ENCODE assay signal across 8 cellular contexts in the genomic region with DNA sequence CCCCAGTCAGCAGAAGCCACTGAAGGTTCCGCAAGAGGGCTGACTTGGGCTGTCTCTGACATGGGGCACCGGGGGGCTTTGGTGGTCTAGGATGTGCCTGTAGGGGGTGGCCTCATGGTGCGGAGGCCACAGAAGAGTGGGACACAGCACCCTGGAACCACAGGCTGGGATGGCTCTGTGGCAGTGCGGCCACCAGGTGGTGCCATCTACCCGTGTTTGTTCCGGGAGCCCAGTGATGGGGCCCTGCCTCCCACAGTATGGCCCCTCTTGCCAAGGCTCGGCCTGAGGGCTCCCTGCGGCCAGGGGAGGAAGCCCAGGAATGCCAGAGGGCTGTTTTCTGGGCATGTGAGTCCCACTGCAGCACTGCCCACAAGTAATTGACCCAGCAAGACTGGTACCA. TPM values are rescaled to one million over a fixed set of nuclear protein-coding genes. Genes with fewer than 3 reads are reported as not detected.
DNase-seq lines count a peak whose midpoint lies in the region; ATAC-seq and TF ChIP-seq lines count a peak whose summit lies in the region.
"Not testable (repeated sequence)": the region's sequence is repeated elsewhere in the genome, so short reads cannot be mapped to it uniquely, and the experiment has no call there.

No MANE protein-coding gene starts in this region.

- not testable (repeated sequence) for H3K4me3 ChIP-seq in CD8-positive, alpha-beta T cell (ENCODE audit: low read depth, low read length)

- intact Hi-C loops in CD8-positive, alpha-beta T cell (cut with DNase I, micrococcal nuclease); activated CD8-positive, alpha-beta T cell treated with anti-CD3 and anti-CD28 coated beads for 36 hours (cut with micrococcal nuclease); Right ventricle myocardium superior (cut with DNase I); natural killer cell (cut with micrococcal nuclease): not testable (repeated sequence)

- H3K27ac Mint-ChIP-seq in CD8-positive, alpha-beta T cell; activated CD8-positive, alpha-beta T cell treated with anti-CD3 and anti-CD28 coated beads for 36 hours; natural killer cell: not testable (repeated sequence)

- H3K9me3 ChIP-seq in CD8-positive, alpha-beta T cell (ENCODE audit: low read length) = not testable (repeated sequence)

- H3K4me1 ChIP-seq in CD8-positive, alpha-beta T cell (ENCODE audit: insufficient read depth, low read length) = not testable (repeated sequence)

- H3K4me1 Mint-ChIP-seq in CD8-positive, alpha-beta T cell (ENCODE audit: low read depth); activated CD8-positive, alpha-beta T cell treated with anti-CD3 and anti-CD28 coated beads for 36 hours (ENCODE audit: low read depth); natural killer cell: not testable (repeated sequence)

- not testable (repeated sequence) for H3K36me3 Mint-ChIP-seq in CD8-positive, alpha-beta T cell; activated CD8-positive, alpha-beta T cell treated with anti-CD3 and anti-CD28 coated beads for 36 hours (ENCODE audit: low read depth); natural killer cell

- H3K4me3 Mint-ChIP-seq in CD8-positive, alpha-beta T cell; activated CD8-positive, alpha-beta T cell treated with anti-CD3 and anti-CD28 coated beads for 36 hours; natural killer cell: not testable (repeated sequence)

- CTCF ChIA-PET in CD8-positive, alpha-beta T cell (lab: Charles Lee); activated CD8-positive, alpha-beta T cell treated with anti-CD3 and anti-CD28 coated beads for 36 hours (lab: Charles Lee): not testable (repeated sequence)

- not testable (repeated sequence) for TF ChIP-seq CTCF in CD8-positive, alpha-beta T cell (IDR thresholded peaks at IDR 0.05); activated CD8-positive, alpha-beta T cell treated with anti-CD3 and anti-CD28 coated beads for 36 hours (IDR thresholded peaks at IDR 0.05); natural killer cell (IDR thresholded peaks at IDR 0.05)

- not testable (repeated sequence) for DNase-seq in CD8-positive, alpha-beta T cell; activated CD8-positive, alpha-beta T cell treated with anti-CD3 and anti-CD28 coated beads for 36 hours; Right ventricle myocardium superior; natural killer cell

- not testable (repeated sequence) for H3K9me3 Mint-ChIP-seq in CD8-positive, alpha-beta T cell; activated CD8-positive, alpha-beta T cell treated with anti-CD3 and anti-CD28 coated beads for 36 hours; natural killer cell

- peak; percentile 90 for ATAC-seq in CD8-positive, alpha-beta T cell
- ATAC-seq in GM19372 (IDR thresholded peaks at IDR 0.05; ENCODE audit: low read depth, unreplicated experiment) = peak; percentile 92
- peak; percentile 91 for ATAC-seq in GM21619 (IDR thresholded peaks at IDR 0.05; ENCODE audit: unreplicated experiment)
- ATAC-seq in HG02938 (IDR thresholded peaks at IDR 0.05; ENCODE audit: unreplicated experiment) = peak; percentile 93
- peak; percentile 51 for ATAC-seq in HG03439 (IDR thresholded peaks at IDR 0.05; ENCODE audit: unreplicated experiment)
- peak; percentile 92 for ATAC-seq in activated CD8-positive, alpha-beta T cell treated with anti-CD3 and anti-CD28 coated beads for 36 hours
- peak; percentile 93 for ATAC-seq in Right ventricle myocardium superior (ENCODE audit: poor library complexity)
- ATAC-seq in natural killer cell = peak; percentile 78 to 94 (median 90)

- not testable (repeated sequence) for H3K36me3 ChIP-seq in CD8-positive, alpha-beta T cell (ENCODE audit: insufficient read depth, low read length)

- POLR2A ChIA-PET in CD8-positive, alpha-beta T cell (lab: Charles Lee); activated CD8-positive, alpha-beta T cell treated with anti-CD3 and anti-CD28 coated beads for 36 hours (lab: Charles Lee): not testable (repeated sequence)

- H3K27ac ChIP-seq in CD8-positive, alpha-beta T cell (ENCODE audit: low read depth, low read length) = not testable (repeated sequence)

- H3K27me3 Mint-ChIP-seq in CD8-positive, alpha-beta T cell (ENCODE audit: low read depth); activated CD8-positive, alpha-beta T cell treated with anti-CD3 and anti-CD28 coated beads for 36 hours; natural killer cell (ENCODE audit: low read depth in 2 of 2): not testable (repeated sequence)

- not testable (repeated sequence) for H3K27me3 ChIP-seq in CD8-positive, alpha-beta T cell (ENCODE audit: insufficient read depth, low read length)

RNA-seq across cellular contexts. Expression of gene GOLGA6L4, which starts 40.0 kb away (rescaled TPM):
- total RNA-seq in CD8-positive, alpha-beta T cell = 1 to 10 TPM; 4.0 to 4.3 TPM
- total RNA-seq in activated CD8-positive, alpha-beta T cell treated with anti-CD3 and anti-CD28 coated beads for 36 hours = 1 to 10 TPM; 1.0 to 1.3 TPM
- total RNA-seq in Right ventricle myocardium superior (1.0 TPM), natural killer cell (1 to 10 TPM; 3.7 to 4.4 (median 4.1) TPM)
